ENCODE assay signal across 32 cellular contexts in genomic region chr14:35043046-35043445, GRCh38. TPM values are rescaled to one million over a fixed set of nuclear protein-coding genes. Genes with fewer than 3 reads are reported as not detected.
DNase-seq lines count a peak whose midpoint lies in the region; ATAC-seq and TF ChIP-seq lines count a peak whose summit lies in the region.
"Had no signal": no experiment of that assay in that cellular context is flagged by ENCODE, and none has a peak within 500 bp of the region (broad histone marks: within the 10 kb centered on the region; RNA-seq: fewer than 3 reads in every experiment).

No MANE protein-coding gene starts in this region.

- intact Hi-C loops in CD4-positive, alpha-beta T cell (cut with DNase I, micrococcal nuclease), result loop anchor here in 1 of 2 experiments (5.0 to 10.0 kb wide), 2 partner anchors 369 to 782 kb away; partner anchors contain the start of gene BRMS1L
- intact Hi-C loops in naive thymus-derived CD4-positive, alpha-beta T cell (cut with micrococcal nuclease), result no loop called here
- intact Hi-C loops in Right ventricle myocardium superior (cut with DNase I), result no loop called here

- ATAC-seq in CD4-positive, alpha-beta T cell (ENCODE audit: poor library complexity), result no peak
- ATAC-seq in naive thymus-derived CD4-positive, alpha-beta T cell, result no peak
- ATAC-seq in Right ventricle myocardium superior (ENCODE audit: poor library complexity), result no peak
- no peak for ATAC-seq in stimulated activated effector memory CD8-positive, alpha-beta T cell treated with anti-CD3 and anti-CD28 coated beads, Interleukin-12 subunit alpha, Interleukin-12 subunit beta, amount 100 ng/mL, for 72 hours
- ATAC-seq: activated CD4-positive, alpha-beta T cell treated with anti-CD3 and anti-CD28 coated beads for 36 hours; left lung; Panc1; stimulated activated memory B cell treated with anti-CD40 and anti-IgM and Interleukin-4, amounts not matched to agents 10 μg/mL and 1 μg/mL and 100 μg/mL, for 72 hours; upper lobe of right lung had no signal

- peaks cover 10 to 19% of the 10 kb centered on the region in 2 donors for H3K4me1 ChIP-seq in naive thymus-derived CD4-positive, alpha-beta T cell (ENCODE audit: control insufficient read depth in 2 of 2, insufficient read depth in 2 of 2, low read length in 2 of 2)

- peak overlapping the region; percentile 46 for H3K4me3 Mint-ChIP-seq in CD4-positive, alpha-beta T cell
- H3K4me3 Mint-ChIP-seq in activated naive CD8-positive, alpha-beta T cell treated with anti-CD3 and anti-CD28 coated beads for 36 hours, result no peak overlapping the region
- no peak overlapping the region for H3K4me3 Mint-ChIP-seq in naive thymus-derived CD4-positive, alpha-beta T cell
- H3K4me3 Mint-ChIP-seq in stimulated activated effector memory CD8-positive, alpha-beta T cell treated with anti-CD3 and anti-CD28 coated beads, Interleukin-12 subunit alpha, Interleukin-12 subunit beta, amount 100 ng/mL, for 72 hours, result no peak overlapping the region
- H3K4me3 Mint-ChIP-seq: activated CD4-positive, alpha-beta T cell treated with anti-CD3 and anti-CD28 coated beads for 36 hours; stimulated activated memory B cell treated with anti-CD40 and anti-IgM and Interleukin-4, amounts not matched to agents 10 μg/mL and 1 μg/mL and 100 μg/mL, for 72 hours had no signal

- H3K4me3 ChIP-seq in naive thymus-derived CD4-positive, alpha-beta T cell (ENCODE audit: low read length), result no peak overlapping the region
- H3K4me3 ChIP-seq: BLaER1, left lung, upper lobe of right lung had no signal

- CTCF ChIA-PET in CD4-positive, alpha-beta T cell (lab: Charles Lee), result no interaction called here
- CTCF ChIA-PET in naive thymus-derived CD4-positive, alpha-beta T cell (lab: Charles Lee), result no interaction called here

- POLR2A ChIA-PET in CD4-positive, alpha-beta T cell (lab: Charles Lee), result interaction anchor here (1.0 to 1.1 kb wide), 3 partner anchors 60 to 92 kb away, joined by 3 to 4 read pairs (median 3); partner anchors contain the start of gene SRP54
- POLR2A ChIA-PET in naive thymus-derived CD4-positive, alpha-beta T cell (lab: Charles Lee), result interaction anchor here (0.6 to 1.8 kb wide), 4 partner anchors 60 to 363 kb away, joined by 3 to 7 read pairs (median 3); partner anchors contain the start of genes NFKBIA and SRP54

- no peaks in the 10 kb centered on the region for H3K9me3 Mint-ChIP-seq in CD4-positive, alpha-beta T cell
- no peaks in the 10 kb centered on the region for H3K9me3 Mint-ChIP-seq in activated naive CD8-positive, alpha-beta T cell treated with anti-CD3 and anti-CD28 coated beads for 36 hours
- H3K9me3 Mint-ChIP-seq in naive thymus-derived CD4-positive, alpha-beta T cell, result no peaks in the 10 kb centered on the region
- H3K9me3 Mint-ChIP-seq in stimulated activated effector memory CD8-positive, alpha-beta T cell treated with anti-CD3 and anti-CD28 coated beads, Interleukin-12 subunit alpha, Interleukin-12 subunit beta, amount 100 ng/mL, for 72 hours, result no peaks in the 10 kb centered on the region
- H3K9me3 Mint-ChIP-seq: stimulated activated memory B cell treated with anti-CD40 and anti-IgM and Interleukin-4, amounts not matched to agents 10 μg/mL and 1 μg/mL and 100 μg/mL, for 72 hours had no signal

- H3K27me3 ChIP-seq in CD4-positive, alpha-beta T cell (ENCODE audit: control insufficient read depth, insufficient read depth, low read length), result no peaks in the 10 kb centered on the region
- H3K27me3 ChIP-seq in naive thymus-derived CD4-positive, alpha-beta T cell (ENCODE audit: control insufficient read depth in 2 of 2, insufficient read depth in 2 of 2, low read length in 2 of 2), result no peaks in the 10 kb centered on the region
- H3K27me3 ChIP-seq: BLaER1, left lung, upper lobe of right lung had no signal

- no peak for DNase-seq in CD4-positive, alpha-beta T cell
- DNase-seq in GF-D8 (lab: John Stamatoyannopoulos, UW), result peak; percentile 44
- DNase-seq in activated naive CD8-positive, alpha-beta T cell treated with anti-CD3 and anti-CD28 coated beads for 36 hours, result no peak
- DNase-seq in naive thymus-derived CD4-positive, alpha-beta T cell, result no peak
- DNase-seq in Right ventricle myocardium superior, result no peak
- DNase-seq in NCI-H1436 treated with DMSO at 0.1 percent for 48 hours (lab: John Stamatoyannopoulos, UW), result no peak
- DNase-seq in stimulated activated effector memory CD8-positive, alpha-beta T cell treated with anti-CD3 and anti-CD28 coated beads, Interleukin-12 subunit alpha, Interleukin-12 subunit beta, amount 100 ng/mL, for 72 hours (ENCODE audit: low spot score in 2 of 2), result no peak
- DNase-seq in activated CD4-positive, CD25-positive, alpha-beta regulatory T cell (lab: John Stamatoyannopoulos, UW), result no peak
- DNase-seq: activated CD4-positive, alpha-beta T cell treated with anti-CD3 and anti-CD28 coated beads for 36 hours; activated CD8-positive, alpha-beta memory T cell treated with anti-CD3 and anti-CD28 coated beads for 24 hours; activated gamma-delta T cell; activated T-cell treated with anti-CD3 and anti-CD28 coated beads for 4 hours; central memory CD4-positive, alpha-beta T cell; DMS79; erythroblast; GDM1; glutamatergic neuron; KBM-7; left lung; mesendoderm; MM.1S; NCI-H1417 treated with DMSO at 0.1 percent for 48 hours; NCI-H2081 treated with DMSO at 0.1 percent for 48 hours; NCI-H2227 treated with DMSO at 0.1 percent for 48 hours; NCI-H526; NK-92 treated with Interleukin-12 subunit alpha and Interleukin-12 subunit beta, amount 100 ng/mL, for 24 hours; SHP77; T-helper 2 cell; upper lobe of right lung had no signal

- peak overlapping the region; percentile 73 for H3K27ac Mint-ChIP-seq in CD4-positive, alpha-beta T cell
- peak overlapping the region; percentile 63 for H3K27ac Mint-ChIP-seq in activated naive CD8-positive, alpha-beta T cell treated with anti-CD3 and anti-CD28 coated beads for 36 hours
- H3K27ac Mint-ChIP-seq in naive thymus-derived CD4-positive, alpha-beta T cell, result peak overlapping the region in 7 of 9 donors; percentile 4 to 86 (median 40)
- no peak overlapping the region for H3K27ac Mint-ChIP-seq in stimulated activated effector memory CD8-positive, alpha-beta T cell treated with anti-CD3 and anti-CD28 coated beads, Interleukin-12 subunit alpha, Interleukin-12 subunit beta, amount 100 ng/mL, for 72 hours
- H3K27ac Mint-ChIP-seq: activated CD4-positive, alpha-beta T cell treated with anti-CD3 and anti-CD28 coated beads for 36 hours; stimulated activated memory B cell treated with anti-CD40 and anti-IgM and Interleukin-4, amounts not matched to agents 10 μg/mL and 1 μg/mL and 100 μg/mL, for 72 hours had no signal

- H3K4me1 Mint-ChIP-seq in CD4-positive, alpha-beta T cell (ENCODE audit: low read depth), result peaks cover 25% of the 10 kb centered on the region
- peaks cover 23% of the 10 kb centered on the region for H3K4me1 Mint-ChIP-seq in activated naive CD8-positive, alpha-beta T cell treated with anti-CD3 and anti-CD28 coated beads for 36 hours
- peaks cover 8 to 29% (median 22%) of the 10 kb centered on the region in 7 donors for H3K4me1 Mint-ChIP-seq in naive thymus-derived CD4-positive, alpha-beta T cell
- H3K4me1 Mint-ChIP-seq in stimulated activated effector memory CD8-positive, alpha-beta T cell treated with anti-CD3 and anti-CD28 coated beads, Interleukin-12 subunit alpha, Interleukin-12 subunit beta, amount 100 ng/mL, for 72 hours, result peaks cover 23% of the 10 kb centered on the region

- H3K9me3 ChIP-seq in CD4-positive, alpha-beta T cell (ENCODE audit: control insufficient read depth, low read length), result no peaks in the 10 kb centered on the region
- no peaks in the 10 kb centered on the region for H3K9me3 ChIP-seq in naive thymus-derived CD4-positive, alpha-beta T cell (ENCODE audit: control insufficient read depth in 2 of 3, low read length in 3 of 3)
- H3K9me3 ChIP-seq: BLaER1, left lung, upper lobe of right lung had no signal

- H3K27ac ChIP-seq in CD4-positive, alpha-beta T cell (ENCODE audit: low read depth, low read length), result no peak overlapping the region
- H3K27ac ChIP-seq in naive thymus-derived CD4-positive, alpha-beta T cell (ENCODE audit: low read depth, low read length), result no peak overlapping the region
- H3K27ac ChIP-seq: BLaER1, left lung, upper lobe of right lung had no signal

- no peaks in the 10 kb centered on the region for H3K27me3 Mint-ChIP-seq in CD4-positive, alpha-beta T cell
- no peaks in the 10 kb centered on the region for H3K27me3 Mint-ChIP-seq in activated naive CD8-positive, alpha-beta T cell treated with anti-CD3 and anti-CD28 coated beads for 36 hours
- H3K27me3 Mint-ChIP-seq in naive thymus-derived CD4-positive, alpha-beta T cell, result no peaks in the 10 kb centered on the region
- H3K27me3 Mint-ChIP-seq: activated CD4-positive, alpha-beta T cell treated with anti-CD3 and anti-CD28 coated beads for 36 hours; stimulated activated memory B cell treated with anti-CD40 and anti-IgM and Interleukin-4, amounts not matched to agents 10 μg/mL and 1 μg/mL and 100 μg/mL, for 72 hours had no signal

- peaks cover 12% of the 10 kb centered on the region for H3K36me3 Mint-ChIP-seq in CD4-positive, alpha-beta T cell (ENCODE audit: low read depth)
- peaks cover 4% of the 10 kb centered on the region for H3K36me3 Mint-ChIP-seq in activated naive CD8-positive, alpha-beta T cell treated with anti-CD3 and anti-CD28 coated beads for 36 hours
- H3K36me3 Mint-ChIP-seq in naive thymus-derived CD4-positive, alpha-beta T cell, result peaks cover 0 to 1% (median 0%) of the 10 kb centered on the region in 5 donors
- H3K36me3 Mint-ChIP-seq in stimulated activated effector memory CD8-positive, alpha-beta T cell treated with anti-CD3 and anti-CD28 coated beads, Interleukin-12 subunit alpha, Interleukin-12 subunit beta, amount 100 ng/mL, for 72 hours, result peaks cover 13% of the 10 kb centered on the region
- H3K36me3 Mint-ChIP-seq: stimulated activated memory B cell treated with anti-CD40 and anti-IgM and Interleukin-4, amounts not matched to agents 10 μg/mL and 1 μg/mL and 100 μg/mL, for 72 hours had no signal

- no peak for TF ChIP-seq CTCF in CD4-positive, alpha-beta T cell (IDR thresholded peaks at IDR 0.05)

- no peaks in the 10 kb centered on the region for H3K36me3 ChIP-seq in naive thymus-derived CD4-positive, alpha-beta T cell (ENCODE audit: control insufficient read depth in 2 of 3, insufficient read depth in 3 of 3, low read length in 3 of 3)
- H3K36me3 ChIP-seq: BLaER1, left lung, upper lobe of right lung had no signal

RNA-seq across cellular contexts. Expression of gene FAM177A1, which starts 3.0 kb away (rescaled TPM):
- 100 to 1,000 TPM; 172 to 186 TPM for total RNA-seq in CD4-positive, alpha-beta T cell
- total RNA-seq in activated naive CD8-positive, alpha-beta T cell treated with anti-CD3 and anti-CD28 coated beads for 36 hours, result 10 to 100 TPM; 33.1 to 35.9 TPM
- total RNA-seq in naive thymus-derived CD4-positive, alpha-beta T cell, result 100 to 1,000 TPM in 1 of 5 experiments, 10 to 100 TPM in 4; 34.3 to 135 (median 41.7) TPM
- polyA plus RNA-seq in naive thymus-derived CD4-positive, alpha-beta T cell, result 10 to 100 TPM; 34.9 to 36.2 TPM
- 52.8 TPM for total RNA-seq in Right ventricle myocardium superior
